ENCODE assay signal across 1 cellular context in the genomic region with DNA sequence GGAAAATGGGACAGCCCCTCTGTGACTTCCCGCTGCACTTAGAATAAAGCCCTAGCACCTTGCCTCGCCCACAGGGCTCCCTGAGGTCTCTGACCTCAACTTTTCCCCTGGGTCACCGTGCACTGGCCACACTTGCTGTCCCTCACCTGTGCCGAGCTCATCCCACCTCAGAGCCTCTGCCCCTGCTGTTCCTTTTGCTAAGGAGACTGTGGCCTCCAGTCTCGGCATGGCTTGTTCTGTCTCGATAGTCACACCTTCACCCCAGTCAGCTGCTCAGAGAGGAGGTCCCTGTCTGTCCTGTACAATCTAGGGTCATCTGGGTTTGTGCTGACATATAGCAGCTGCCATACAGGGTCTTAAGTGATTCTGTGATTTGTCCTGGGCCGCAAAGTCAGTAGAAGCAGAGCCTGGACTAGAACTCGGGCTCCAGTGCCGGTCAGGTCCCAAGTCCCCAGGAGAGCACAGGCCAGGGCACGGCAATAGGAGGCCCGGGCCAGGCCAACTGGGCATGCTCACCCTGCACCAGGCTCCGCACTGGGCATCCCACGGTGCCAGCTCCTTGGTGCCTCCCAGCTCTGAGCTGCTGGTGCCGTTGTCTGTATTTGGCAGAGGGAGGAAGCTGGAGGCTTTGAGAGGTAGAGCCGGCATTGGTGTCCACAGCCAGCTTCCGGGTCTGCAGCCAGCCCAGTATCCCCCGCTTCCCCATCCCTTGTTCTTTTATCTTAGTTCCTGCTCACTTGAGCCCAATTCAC.
TF ChIP-seq lines count a peak whose summit lies in the region.

No MANE protein-coding gene starts in this region.

TF ChIP-seq in GM23338, 12 proteins besides CTCF, POLR2A, EP300 and RAD21:
- TF ChIP-seq, protein P1, sequence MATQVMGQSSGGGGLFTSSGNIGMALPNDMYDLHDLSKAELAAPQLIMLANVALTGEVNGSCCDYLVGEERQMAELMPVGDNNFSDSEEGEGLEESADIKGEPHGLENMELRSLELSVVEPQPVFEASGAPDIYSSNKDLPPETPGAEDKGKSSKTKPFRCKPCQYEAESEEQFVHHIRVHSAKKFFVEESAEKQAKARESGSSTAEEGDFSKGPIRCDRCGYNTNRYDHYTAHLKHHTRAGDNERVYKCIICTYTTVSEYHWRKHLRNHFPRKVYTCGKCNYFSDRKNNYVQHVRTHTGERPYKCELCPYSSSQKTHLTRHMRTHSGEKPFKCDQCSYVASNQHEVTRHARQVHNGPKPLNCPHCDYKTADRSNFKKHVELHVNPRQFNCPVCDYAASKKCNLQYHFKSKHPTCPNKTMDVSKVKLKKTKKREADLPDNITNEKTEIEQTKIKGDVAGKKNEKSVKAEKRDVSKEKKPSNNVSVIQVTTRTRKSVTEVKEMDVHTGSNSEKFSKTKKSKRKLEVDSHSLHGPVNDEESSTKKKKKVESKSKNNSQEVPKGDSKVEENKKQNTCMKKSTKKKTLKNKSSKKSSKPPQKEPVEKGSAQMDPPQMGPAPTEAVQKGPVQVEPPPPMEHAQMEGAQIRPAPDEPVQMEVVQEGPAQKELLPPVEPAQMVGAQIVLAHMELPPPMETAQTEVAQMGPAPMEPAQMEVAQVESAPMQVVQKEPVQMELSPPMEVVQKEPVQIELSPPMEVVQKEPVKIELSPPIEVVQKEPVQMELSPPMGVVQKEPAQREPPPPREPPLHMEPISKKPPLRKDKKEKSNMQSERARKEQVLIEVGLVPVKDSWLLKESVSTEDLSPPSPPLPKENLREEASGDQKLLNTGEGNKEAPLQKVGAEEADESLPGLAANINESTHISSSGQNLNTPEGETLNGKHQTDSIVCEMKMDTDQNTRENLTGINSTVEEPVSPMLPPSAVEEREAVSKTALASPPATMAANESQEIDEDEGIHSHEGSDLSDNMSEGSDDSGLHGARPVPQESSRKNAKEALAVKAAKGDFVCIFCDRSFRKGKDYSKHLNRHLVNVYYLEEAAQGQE (IDR thresholded peaks at IDR 0.05; ENCODE audit: unreplicated experiment), result no peak
- TF ChIP-seq NANOG (IDR thresholded peaks at IDR 0.05; ENCODE audit: borderline replicate concordance), result no peak
- TF ChIP-seq, protein P2, sequence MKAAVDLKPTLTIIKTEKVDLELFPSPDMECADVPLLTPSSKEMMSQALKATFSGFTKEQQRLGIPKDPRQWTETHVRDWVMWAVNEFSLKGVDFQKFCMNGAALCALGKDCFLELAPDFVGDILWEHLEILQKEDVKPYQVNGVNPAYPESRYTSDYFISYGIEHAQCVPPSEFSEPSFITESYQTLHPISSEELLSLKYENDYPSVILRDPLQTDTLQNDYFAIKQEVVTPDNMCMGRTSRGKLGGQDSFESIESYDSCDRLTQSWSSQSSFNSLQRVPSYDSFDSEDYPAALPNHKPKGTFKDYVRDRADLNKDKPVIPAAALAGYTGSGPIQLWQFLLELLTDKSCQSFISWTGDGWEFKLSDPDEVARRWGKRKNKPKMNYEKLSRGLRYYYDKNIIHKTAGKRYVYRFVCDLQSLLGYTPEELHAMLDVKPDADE (IDR thresholded peaks at IDR 0.05), result no peak
- TF ChIP-seq EZH2phosphoT487 (IDR thresholded peaks at IDR 0.05; ENCODE audit: unreplicated experiment), result no peak
- TF ChIP-seq ZNF331 (CRISPR knock-in tag; IDR thresholded peaks at IDR 0.05; ENCODE audit: low read depth), result no peak
- TF ChIP-seq EZH2 (IDR thresholded peaks at IDR 0.05; ENCODE audit: low read depth, unreplicated experiment), result no peak
- no peak for TF ChIP-seq STAT1 (IDR thresholded peaks at IDR 0.05; ENCODE audit: unreplicated experiment)
- TF ChIP-seq, protein P3, sequence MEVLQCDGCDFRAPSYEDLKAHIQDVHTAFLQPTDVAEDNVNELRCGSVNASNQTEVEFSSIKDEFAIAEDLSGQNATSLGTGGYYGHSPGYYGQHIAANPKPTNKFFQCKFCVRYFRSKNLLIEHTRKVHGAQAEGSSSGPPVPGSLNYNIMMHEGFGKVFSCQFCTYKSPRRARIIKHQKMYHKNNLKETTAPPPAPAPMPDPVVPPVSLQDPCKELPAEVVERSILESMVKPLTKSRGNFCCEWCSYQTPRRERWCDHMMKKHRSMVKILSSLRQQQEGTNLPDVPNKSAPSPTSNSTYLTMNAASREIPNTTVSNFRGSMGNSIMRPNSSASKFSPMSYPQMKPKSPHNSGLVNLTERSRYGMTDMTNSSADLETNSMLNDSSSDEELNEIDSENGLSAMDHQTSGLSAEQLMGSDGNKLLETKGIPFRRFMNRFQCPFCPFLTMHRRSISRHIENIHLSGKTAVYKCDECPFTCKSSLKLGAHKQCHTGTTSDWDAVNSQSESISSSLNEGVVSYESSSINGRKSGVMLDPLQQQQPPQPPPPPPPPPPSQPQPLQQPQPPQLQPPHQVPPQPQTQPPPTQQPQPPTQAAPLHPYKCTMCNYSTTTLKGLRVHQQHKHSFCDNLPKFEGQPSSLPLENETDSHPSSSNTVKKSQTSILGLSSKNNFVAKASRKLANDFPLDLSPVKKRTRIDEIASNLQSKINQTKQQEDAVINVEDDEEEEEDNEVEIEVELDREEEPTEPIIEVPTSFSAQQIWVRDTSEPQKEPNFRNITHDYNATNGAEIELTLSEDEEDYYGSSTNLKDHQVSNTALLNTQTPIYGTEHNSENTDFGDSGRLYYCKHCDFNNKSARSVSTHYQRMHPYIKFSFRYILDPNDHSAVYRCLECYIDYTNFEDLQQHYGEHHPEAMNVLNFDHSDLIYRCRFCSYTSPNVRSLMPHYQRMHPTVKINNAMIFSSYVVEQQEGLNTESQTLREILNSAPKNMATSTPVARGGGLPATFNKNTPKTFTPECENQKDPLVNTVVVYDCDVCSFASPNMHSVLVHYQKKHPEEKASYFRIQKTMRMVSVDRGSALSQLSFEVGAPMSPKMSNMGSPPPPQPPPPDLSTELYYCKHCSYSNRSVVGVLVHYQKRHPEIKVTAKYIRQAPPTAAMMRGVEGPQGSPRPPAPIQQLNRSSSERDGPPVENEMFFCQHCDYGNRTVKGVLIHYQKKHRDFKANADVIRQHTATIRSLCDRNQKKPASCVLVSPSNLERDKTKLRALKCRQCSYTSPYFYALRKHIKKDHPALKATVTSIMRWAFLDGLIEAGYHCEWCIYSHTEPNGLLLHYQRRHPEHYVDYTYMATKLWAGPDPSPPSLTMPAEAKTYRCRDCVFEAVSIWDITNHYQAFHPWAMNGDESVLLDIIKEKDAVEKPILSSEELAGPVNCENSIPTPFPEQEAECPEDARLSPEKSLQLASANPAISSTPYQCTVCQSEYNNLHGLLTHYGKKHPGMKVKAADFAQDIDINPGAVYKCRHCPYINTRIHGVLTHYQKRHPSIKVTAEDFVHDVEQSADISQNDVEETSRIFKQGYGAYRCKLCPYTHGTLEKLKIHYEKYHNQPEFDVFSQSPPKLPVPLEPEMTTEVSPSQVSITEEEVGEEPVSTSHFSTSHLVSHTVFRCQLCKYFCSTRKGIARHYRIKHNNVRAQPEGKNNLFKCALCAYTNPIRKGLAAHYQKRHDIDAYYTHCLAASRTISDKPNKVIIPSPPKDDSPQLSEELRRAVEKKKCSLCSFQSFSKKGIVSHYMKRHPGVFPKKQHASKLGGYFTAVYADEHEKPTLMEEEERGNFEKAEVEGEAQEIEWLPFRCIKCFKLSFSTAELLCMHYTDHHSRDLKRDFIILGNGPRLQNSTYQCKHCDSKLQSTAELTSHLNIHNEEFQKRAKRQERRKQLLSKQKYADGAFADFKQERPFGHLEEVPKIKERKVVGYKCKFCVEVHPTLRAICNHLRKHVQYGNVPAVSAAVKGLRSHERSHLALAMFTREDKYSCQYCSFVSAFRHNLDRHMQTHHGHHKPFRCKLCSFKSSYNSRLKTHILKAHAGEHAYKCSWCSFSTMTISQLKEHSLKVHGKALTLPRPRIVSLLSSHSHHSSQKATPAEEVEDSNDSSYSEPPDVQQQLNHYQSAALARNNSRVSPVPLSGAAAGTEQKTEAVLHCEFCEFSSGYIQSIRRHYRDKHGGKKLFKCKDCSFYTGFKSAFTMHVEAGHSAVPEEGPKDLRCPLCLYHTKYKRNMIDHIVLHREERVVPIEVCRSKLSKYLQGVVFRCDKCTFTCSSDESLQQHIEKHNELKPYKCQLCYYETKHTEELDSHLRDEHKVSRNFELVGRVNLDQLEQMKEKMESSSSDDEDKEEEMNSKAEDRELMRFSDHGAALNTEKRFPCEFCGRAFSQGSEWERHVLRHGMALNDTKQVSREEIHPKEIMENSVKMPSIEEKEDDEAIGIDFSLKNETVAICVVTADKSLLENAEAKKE (CRISPR knock-in tag; IDR thresholded peaks at IDR 0.05), result no peak
- no peak for TF ChIP-seq POLR2AphosphoS5 (IDR thresholded peaks at IDR 0.05; ENCODE audit: low read depth)
- TF ChIP-seq JUNB (IDR thresholded peaks at IDR 0.05; ENCODE audit: unreplicated experiment), result no peak
- no peak for TF ChIP-seq CREB1 (CRISPR knock-in tag; IDR thresholded peaks at IDR 0.05; ENCODE audit: low read depth)
- no peak for TF ChIP-seq ZNF114 (CRISPR knock-in tag; IDR thresholded peaks at IDR 0.05)
